In the genomic region with DNA sequence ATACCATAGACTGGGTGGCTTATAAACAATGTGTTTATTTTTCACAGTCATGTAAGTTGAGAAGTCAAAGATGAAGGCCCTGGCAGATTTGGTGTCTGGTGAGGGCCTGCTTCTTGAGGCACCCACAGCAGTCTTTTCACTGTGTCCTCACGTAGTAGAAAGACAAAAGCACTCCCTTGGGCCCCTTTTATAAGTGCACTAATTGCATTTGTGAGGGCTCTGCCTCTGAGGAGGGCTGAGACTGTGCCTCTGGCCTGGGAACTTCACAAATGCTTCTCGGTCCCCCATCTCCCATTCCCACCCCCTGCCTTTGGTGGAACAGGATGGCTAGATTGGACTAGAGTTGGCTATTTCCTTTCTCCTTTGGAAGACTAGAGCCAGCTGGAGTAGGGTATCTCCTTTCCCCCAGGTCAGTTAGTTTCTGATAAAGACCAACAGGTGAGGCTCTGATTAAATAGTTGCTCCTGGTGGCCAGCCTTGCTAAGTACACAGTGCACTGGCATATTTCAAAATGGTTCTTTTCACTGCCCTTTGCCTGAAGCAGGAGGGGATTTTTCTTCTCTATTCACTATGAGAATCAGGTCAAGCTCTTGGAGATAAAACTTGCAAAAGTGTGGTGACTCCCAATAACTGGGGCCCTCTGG, we compare ENCODE assay signal across 20 cellular contexts.
"Had no signal": no experiment of that assay in that cellular context is flagged by ENCODE, and none has a peak within 500 bp of the region (broad histone marks: within the 10 kb centered on the region; RNA-seq: fewer than 3 reads in every experiment).

No MANE protein-coding gene starts in this region.

- H3K9me3 ChIP-seq: lower lobe of right lung, psoas muscle, vagina had no signal

- ATAC-seq: activated CD8-positive, alpha-beta memory T cell treated with anti-CD3 and anti-CD28 coated beads, Interleukin-2, amount 10 ng/mL, durations not matched to agents 7 days and 5 days; effector memory CD8-positive, alpha-beta T cell; foreskin keratinocyte; lower lobe of right lung; psoas muscle; right cardiac atrium; stimulated activated naive CD8-positive, alpha-beta T cell treated with anti-CD3 and anti-CD28 coated beads, Interleukin-15, amount 100 ng/mL, for 72 hours had no signal

- H3K36me3 Mint-ChIP-seq: activated CD4-positive, alpha-beta memory T cell treated with anti-CD3 and anti-CD28 coated beads for 36 hours; activated CD8-positive, alpha-beta memory T cell treated with anti-CD3 and anti-CD28 coated beads, Interleukin-2, amount 10 ng/mL, durations not matched to agents 7 days and 5 days; activated naive CD8-positive, alpha-beta T cell treated with anti-CD3 and anti-CD28 coated beads for 36 hours had no signal

- DNase-seq: activated B cell treated with CpG ODN at 0.5 μM for 24 hours; activated CD4-positive, alpha-beta memory T cell treated with anti-CD3 and anti-CD28 coated beads for 36 hours; activated CD4-positive, alpha-beta T cell treated with anti-CD3 and anti-CD28 coated beads for 4 hours; activated CD8-positive, alpha-beta memory T cell treated with anti-CD3 and anti-CD28 coated beads, Interleukin-2, amount 10 ng/mL, durations not matched to agents 7 days and 5 days; activated naive CD8-positive, alpha-beta T cell treated with anti-CD3 and anti-CD28 coated beads for 36 hours; amniotic stem cell; effector memory CD8-positive, alpha-beta T cell; foreskin keratinocyte; hippocampal formation; islet precursor cell; lower lobe of right lung; psoas muscle; right cardiac atrium; small intestine; stimulated activated CD4-positive, alpha-beta T cell treated with anti-CD3 and anti-CD28 coated beads, Interleukin-15, amount 100 ng/mL, for 24 hours; stimulated activated CD4-positive, alpha-beta T cell treated with anti-CD3 and anti-CD28 coated beads, Interleukin-2, amount 100 ng/mL, for 48 hours; stimulated activated naive CD8-positive, alpha-beta T cell treated with anti-CD3 and anti-CD28 coated beads, Interleukin-15, amount 100 ng/mL, for 72 hours; transverse colon had no signal

- H3K9me3 Mint-ChIP-seq: activated naive CD8-positive, alpha-beta T cell treated with anti-CD3 and anti-CD28 coated beads for 36 hours had no signal

- H3K36me3 ChIP-seq: lower lobe of right lung, suprapubic skin, transverse colon, vagina had no signal

- H3K4me3 ChIP-seq: lower lobe of right lung, psoas muscle, suprapubic skin, transverse colon, vagina had no signal

- H3K4me1 Mint-ChIP-seq: activated B cell treated with CpG ODN at 0.5 μM for 24 hours; activated CD8-positive, alpha-beta memory T cell treated with anti-CD3 and anti-CD28 coated beads, Interleukin-2, amount 10 ng/mL, durations not matched to agents 7 days and 5 days; activated naive CD8-positive, alpha-beta T cell treated with anti-CD3 and anti-CD28 coated beads for 36 hours; stimulated activated naive CD8-positive, alpha-beta T cell treated with anti-CD3 and anti-CD28 coated beads, Interleukin-15, amount 100 ng/mL, for 72 hours had no signal

- H3K27ac ChIP-seq: foreskin keratinocyte, lower lobe of right lung, psoas muscle, suprapubic skin, transverse colon, vagina had no signal

- H3K27ac Mint-ChIP-seq: activated B cell treated with CpG ODN at 0.5 μM for 24 hours; activated CD4-positive, alpha-beta memory T cell treated with anti-CD3 and anti-CD28 coated beads for 36 hours; activated CD8-positive, alpha-beta memory T cell treated with anti-CD3 and anti-CD28 coated beads, Interleukin-2, amount 10 ng/mL, durations not matched to agents 7 days and 5 days; activated naive CD8-positive, alpha-beta T cell treated with anti-CD3 and anti-CD28 coated beads for 36 hours; effector memory CD8-positive, alpha-beta T cell; stimulated activated naive CD8-positive, alpha-beta T cell treated with anti-CD3 and anti-CD28 coated beads, Interleukin-15, amount 100 ng/mL, for 72 hours had no signal

- H3K4me1 ChIP-seq: foreskin keratinocyte, lower lobe of right lung, psoas muscle, suprapubic skin, transverse colon, vagina had no signal

- H3K27me3 Mint-ChIP-seq: activated B cell treated with CpG ODN at 0.5 μM for 24 hours; activated CD4-positive, alpha-beta memory T cell treated with anti-CD3 and anti-CD28 coated beads for 36 hours; activated CD8-positive, alpha-beta memory T cell treated with anti-CD3 and anti-CD28 coated beads, Interleukin-2, amount 10 ng/mL, durations not matched to agents 7 days and 5 days; stimulated activated naive CD8-positive, alpha-beta T cell treated with anti-CD3 and anti-CD28 coated beads, Interleukin-15, amount 100 ng/mL, for 72 hours had no signal

- H3K4me3 Mint-ChIP-seq: activated B cell treated with CpG ODN at 0.5 μM for 24 hours; activated CD4-positive, alpha-beta memory T cell treated with anti-CD3 and anti-CD28 coated beads for 36 hours; activated CD8-positive, alpha-beta memory T cell treated with anti-CD3 and anti-CD28 coated beads, Interleukin-2, amount 10 ng/mL, durations not matched to agents 7 days and 5 days; activated naive CD8-positive, alpha-beta T cell treated with anti-CD3 and anti-CD28 coated beads for 36 hours; effector memory CD8-positive, alpha-beta T cell; stimulated activated naive CD8-positive, alpha-beta T cell treated with anti-CD3 and anti-CD28 coated beads, Interleukin-15, amount 100 ng/mL, for 72 hours had no signal

- H3K27me3 ChIP-seq: foreskin keratinocyte, suprapubic skin, transverse colon, vagina had no signal
